9 cellular contexts compared by ENCODE assay signal in genomic region chr13:33694546-33694945, GRCh38.
"Had no signal": no experiment of that assay in that cellular context is flagged by ENCODE, and none has a peak within 500 bp of the region (broad histone marks: within the 10 kb centered on the region; RNA-seq: fewer than 3 reads in every experiment).

No MANE protein-coding gene starts in this region.

- DNase-seq: GM23248, GOT3, H7, HFFc6 had no signal

- ATAC-seq: HCT116, HepG2 had no signal

- H3K4me1 Mint-ChIP-seq: IgD-negative memory B cell had no signal

- H3K27me3 Mint-ChIP-seq: IgD-negative memory B cell had no signal

- H3K27ac ChIP-seq: GM23248, HL-60 had no signal

- H3K36me3 Mint-ChIP-seq: IgD-negative memory B cell had no signal

- H3K36me3 ChIP-seq: HAP-1 had no signal

- H3K4me3 ChIP-seq: GM23248, HAP-1 had no signal

- H3K4me3 Mint-ChIP-seq: HFFc6, IgD-negative memory B cell had no signal

- H3K27ac Mint-ChIP-seq: HFFc6, IgD-negative memory B cell had no signal

- H3K9me3 ChIP-seq: HAP-1 had no signal

- H2AFZ ChIP-seq: GM23248 had no signal

- H3K9me3 Mint-ChIP-seq: HFFc6, IgD-negative memory B cell had no signal

- H3K4me1 ChIP-seq: HAP-1 had no signal
